ENCODE assay signal across 16 cellular contexts in genomic region chr9:75235632-75236031, GRCh38.
DNase-seq lines count a peak whose midpoint lies in the region; ATAC-seq and TF ChIP-seq lines count a peak whose summit lies in the region.
"Had no signal": no experiment of that assay in that cellular context is flagged by ENCODE, and none has a peak within 500 bp of the region (broad histone marks: within the 10 kb centered on the region; RNA-seq: fewer than 3 reads in every experiment).

No MANE protein-coding gene starts in this region.

- no peak overlapping the region for H3K18ac ChIP-seq in IMR-90 (ENCODE audit: low read depth, low read length)

- H3K27me3 Mint-ChIP-seq in CD4-positive, CD25-positive, alpha-beta regulatory T cell, result no peaks in the 10 kb centered on the region
- H3K27me3 Mint-ChIP-seq: activated naive CD4-positive, alpha-beta T cell treated with anti-CD3 and anti-CD28 coated beads, Interleukin-2, amount 50 U/mL, for 24 hours; CD4-positive, alpha-beta T cell had no signal

- H3K27ac Mint-ChIP-seq in CD4-positive, CD25-positive, alpha-beta regulatory T cell, result no peak overlapping the region
- H3K27ac Mint-ChIP-seq: activated naive CD4-positive, alpha-beta T cell treated with anti-CD3 and anti-CD28 coated beads, Interleukin-2, amount 50 U/mL, for 24 hours; activated T-cell treated with anti-CD3 and anti-CD28 coated beads, Interleukin-2, amount 50 U/mL, for 72 hours; CD4-positive, alpha-beta T cell had no signal

- TF ChIP-seq RAD21 in IMR-90 (IDR thresholded peaks at IDR 0.05; ENCODE audit: low read length) (no peak), liver (IDR thresholded peaks at IDR 0.05) (no peak)

- H3K9me3 Mint-ChIP-seq in CD4-positive, CD25-positive, alpha-beta regulatory T cell, result peaks cover 0 to 11% (median 0%) of the 10 kb centered on the region in 7 donors
- H3K9me3 Mint-ChIP-seq: activated naive CD4-positive, alpha-beta T cell treated with anti-CD3 and anti-CD28 coated beads, Interleukin-2, amount 50 U/mL, for 24 hours; CD4-positive, alpha-beta T cell had no signal

- no peaks in the 10 kb centered on the region for H4K20me1 ChIP-seq in IMR-90 (ENCODE audit: insufficient read depth, low read length)

- H2AK9ac ChIP-seq in IMR-90 (replicated peaks; ENCODE audit: low read depth, low read length, poor library complexity), result no peak overlapping the region

- H3K9me3 ChIP-seq in CD4-positive, CD25-positive, alpha-beta regulatory T cell (ENCODE audit: control insufficient read depth in 2 of 2, low read length in 2 of 2), result no peaks in the 10 kb centered on the region
- no peaks in the 10 kb centered on the region for H3K9me3 ChIP-seq in IMR-90 (ENCODE audit: control insufficient read depth, insufficient read depth, low read length)
- no peaks in the 10 kb centered on the region for H3K9me3 ChIP-seq in liver (ENCODE audit: control insufficient read depth in 4 of 4, low read length in 3 of 4)
- no peaks in the 10 kb centered on the region for H3K9me3 ChIP-seq in A673 (ENCODE audit: low read depth, low read length, poor library complexity, severe bottlenecking)
- peaks cover 6% of the 10 kb centered on the region for H3K9me3 ChIP-seq in WERI-Rb-1 (ENCODE audit: severe bottlenecking)
- H3K9me3 ChIP-seq: colonic mucosa, gastrocnemius medialis had no signal

- H3K36me3 Mint-ChIP-seq in CD4-positive, CD25-positive, alpha-beta regulatory T cell, result peaks cover 5% of the 10 kb centered on the region

- BruUV-seq in IMR-90 (replicated peaks; lab: Mats Ljungman, UMichigan), result no TSS peak
- no TSS peak for BruUV-seq in A673 (replicated peaks; lab: Mats Ljungman, UMichigan)

- no peak overlapping the region for H2BK5ac ChIP-seq in IMR-90 (ENCODE audit: low read depth, low read length, poor library complexity, severe bottlenecking)

- no peak overlapping the region for H3K23ac ChIP-seq in IMR-90 (ENCODE audit: low read depth, low read length)

- H2BK15ac ChIP-seq in IMR-90 (ENCODE audit: low read depth, low read length), result no peak overlapping the region

- H3K4me3 Mint-ChIP-seq in CD4-positive, CD25-positive, alpha-beta regulatory T cell, result no peak overlapping the region
- H3K4me3 Mint-ChIP-seq: activated naive CD4-positive, alpha-beta T cell treated with anti-CD3 and anti-CD28 coated beads, Interleukin-2, amount 50 U/mL, for 24 hours; activated T-cell treated with anti-CD3 and anti-CD28 coated beads, Interleukin-2, amount 50 U/mL, for 72 hours; CD4-positive, alpha-beta T cell had no signal

- H3K79me1 ChIP-seq in IMR-90 (ENCODE audit: low read depth in 1 of 2, low read length in 2 of 2), result no peaks in the 10 kb centered on the region

- no peaks in the 10 kb centered on the region for H3K4me1 ChIP-seq in CD4-positive, CD25-positive, alpha-beta regulatory T cell (ENCODE audit: control insufficient read depth, insufficient read depth, low read length, poor library complexity, severe bottlenecking)
- no peaks in the 10 kb centered on the region for H3K4me1 ChIP-seq in IMR-90 (ENCODE audit: control insufficient read depth, insufficient read depth, low read length)
- peaks cover 0 to 30% (median 10%) of the 10 kb centered on the region in 4 donors for H3K4me1 ChIP-seq in liver (ENCODE audit: control insufficient read depth in 4 of 4, insufficient read depth in 4 of 4, low read length in 3 of 4)
- H3K4me1 ChIP-seq in A673 (ENCODE audit: insufficient read depth, low read length, poor library complexity, severe bottlenecking), result no peaks in the 10 kb centered on the region
- H3K4me1 ChIP-seq: colonic mucosa, gastrocnemius medialis had no signal

- no CpG with 5 or more reads among the region's 2 CpGs for WGBS in IMR-90 (ENCODE audit: extremely low coverage in 2 of 2, insufficient read length in 1 of 2), 2 experiments
- 75% methylated on average over 2 of the region's 2 CpGs for WGBS in liver

- H3K4me1 Mint-ChIP-seq in CD4-positive, CD25-positive, alpha-beta regulatory T cell, result peaks cover 0 to 3% (median under 1%) of the 10 kb centered on the region in 4 donors
- H3K4me1 Mint-ChIP-seq: activated naive CD4-positive, alpha-beta T cell treated with anti-CD3 and anti-CD28 coated beads, Interleukin-2, amount 50 U/mL, for 24 hours had no signal

- H3K9me1 ChIP-seq in IMR-90 (ENCODE audit: insufficient read depth, low read length), result no peaks in the 10 kb centered on the region

- H3K4me3 ChIP-seq in CD4-positive, CD25-positive, alpha-beta regulatory T cell (ENCODE audit: low read depth, low read length), result no peak overlapping the region
- H3K4me3 ChIP-seq in IMR-90 (ENCODE audit: insufficient read depth, low read depth, low read length) (no peak overlapping the region), choroid plexus epithelial cell (ENCODE audit: low read depth, low read length) (no peak overlapping the region), liver (ENCODE audit: low read depth in 1 of 3, low read length in 3 of 3) (no peak overlapping the region), A673 (ENCODE audit: low read depth, low read length, poor library complexity, severe bottlenecking) (no peak overlapping the region), WERI-Rb-1 (ENCODE audit: low read depth, low read length) (no peak overlapping the region)
- H3K4me3 ChIP-seq: colonic mucosa, gastrocnemius medialis had no signal

- H3K14ac ChIP-seq in IMR-90 (replicated peaks; ENCODE audit: low read depth, low read length), result no peak overlapping the region

- H3K27ac ChIP-seq in CD4-positive, CD25-positive, alpha-beta regulatory T cell (ENCODE audit: insufficient read depth, low read length, poor library complexity, severe bottlenecking), result no peak overlapping the region
- no peak overlapping the region for H3K27ac ChIP-seq in IMR-90 (ENCODE audit: insufficient read depth, low read length)
- H3K27ac ChIP-seq in liver (ENCODE audit: low read depth in 1 of 2, low read length in 2 of 2), result no peak overlapping the region
- H3K27ac ChIP-seq in A673 (ENCODE audit: low read depth, low read length, poor library complexity, severe bottlenecking), result no peak overlapping the region
- H3K27ac ChIP-seq in WERI-Rb-1, result no peak overlapping the region
- H3K27ac ChIP-seq: colonic mucosa, gastrocnemius medialis had no signal

- TF ChIP-seq CTCF in IMR-90 (conservative IDR thresholded peaks at IDR 0.05; ENCODE audit: low read depth, low read length) (no peak), choroid plexus epithelial cell (conservative IDR thresholded peaks at IDR 0.05; ENCODE audit: low read depth, low read length) (no peak), liver (IDR thresholded peaks at IDR 0.05; ENCODE audit: low read depth, low read length, missing input control) (no peak), A673 (conservative IDR thresholded peaks at IDR 0.05; ENCODE audit: low read depth, low read length) (no peak), WERI-Rb-1 (IDR thresholded peaks at IDR 0.05; ENCODE audit: low read depth, low read length) (no peak)

- dilution Hi-C loops in IMR-90 (cut with HindIII; ENCODE audit: low sequenced_read_pairs, unreplicated experiment), result no loop called here

- TF ChIP-seq POLR2A in IMR-90 (IDR thresholded peaks at IDR 0.05; ENCODE audit: low read depth, low read length), result no peak

- H2BK20ac ChIP-seq in IMR-90 (ENCODE audit: low read depth, low read length), result no peak overlapping the region

- intact Hi-C loops in IMR-90 (cut with micrococcal nuclease), result loop anchor here (5.0 kb wide), 1 partner anchor 148 kb away; the partner anchor contains the start of genes NMRK1 and OSTF1
- intact Hi-C loops in A673 (cut with micrococcal nuclease; ENCODE audit: unreplicated experiment), result no loop called here

- H2BK120ac ChIP-seq in IMR-90 (ENCODE audit: low read depth, low read length), result no peak overlapping the region

- H3K27me3 ChIP-seq in CD4-positive, CD25-positive, alpha-beta regulatory T cell (ENCODE audit: control insufficient read depth, insufficient read depth, low read length), result no peaks in the 10 kb centered on the region
- no peaks in the 10 kb centered on the region for H3K27me3 ChIP-seq in IMR-90 (ENCODE audit: control insufficient read depth, insufficient read depth, low read length)
- H3K27me3 ChIP-seq in liver (ENCODE audit: control insufficient read depth in 4 of 4, insufficient read depth in 4 of 4, low read length in 3 of 4), result no peaks in the 10 kb centered on the region
- no peaks in the 10 kb centered on the region for H3K27me3 ChIP-seq in A673 (replicated peaks; ENCODE audit: insufficient read depth, low read depth, low read length, poor library complexity)
- no peaks in the 10 kb centered on the region for H3K27me3 ChIP-seq in WERI-Rb-1 (ENCODE audit: insufficient read depth, low read depth, severe bottlenecking)
- H3K27me3 ChIP-seq: colonic mucosa, gastrocnemius medialis had no signal

- H4K5ac ChIP-seq in IMR-90 (ENCODE audit: low read depth, low read length), result no peak overlapping the region

- peak in 2 of 3 donors; percentile 3 to 9 for DNase-seq in CD4-positive, CD25-positive, alpha-beta regulatory T cell
- DNase-seq in IMR-90 (no peak), choroid plexus epithelial cell (ENCODE audit: low read depth) (peak; percentile 27), A673 (ENCODE audit: low spot score) (no peak), NCI-H1436 (lab: John Stamatoyannopoulos, UW) (no peak), WERI-Rb-1 (no peak)
- DNase-seq: activated CD4-positive, CD25-positive, alpha-beta regulatory T cell treated with anti-CD3 and anti-CD28 coated beads, Interleukin-2, amount 50 U/mL, for 72 hours; activated T-cell treated with anti-CD3 and anti-CD28 coated beads, Interleukin-2, amount 50 U/mL, for 72 hours; CD4-positive, alpha-beta T cell; colonic mucosa; gastrocnemius medialis; NCI-H187; T-helper 9 cell had no signal

- in situ Hi-C loops in IMR-90 (cut with MboI; ENCODE audit: low sequenced_read_pairs), result no loop called here

- H3K4me2 ChIP-seq in IMR-90 (ENCODE audit: low read depth, low read length), result no peak overlapping the region

- no peak overlapping the region for H4K91ac ChIP-seq in IMR-90 (ENCODE audit: insufficient read depth, low read depth, low read length)

- H4K8ac ChIP-seq in IMR-90 (ENCODE audit: low read depth in 2 of 2, low read length in 2 of 2), result no peak overlapping the region

- H3K9ac ChIP-seq in IMR-90 (ENCODE audit: low read depth, low read length) (no peak overlapping the region), liver (ENCODE audit: low read depth in 1 of 2, low read length in 2 of 2) (no peak overlapping the region)

- H3K36me3 ChIP-seq in CD4-positive, CD25-positive, alpha-beta regulatory T cell (ENCODE audit: control insufficient read depth, insufficient read depth, low read length), result no peaks in the 10 kb centered on the region
- H3K36me3 ChIP-seq in IMR-90 (ENCODE audit: control insufficient read depth, insufficient read depth, low read length) (no peaks in the 10 kb centered on the region), liver (ENCODE audit: control insufficient read depth in 4 of 4, insufficient read depth in 3 of 4, low read depth in 1 of 4, low read length in 3 of 4) (peaks cover 0 to 4% (median 0%) of the 10 kb centered on the region in 4 donors), A673 (ENCODE audit: insufficient read depth, low read length, poor library complexity, severe bottlenecking) (no peaks in the 10 kb centered on the region), WERI-Rb-1 (no peaks in the 10 kb centered on the region)
- H3K36me3 ChIP-seq: colonic mucosa, gastrocnemius medialis had no signal

- H2AFZ ChIP-seq in IMR-90 (replicated peaks; ENCODE audit: low read length, poor library complexity), result no peak overlapping the region

- POLR2A ChIA-PET in IMR-90 (lab: Charles Lee; ENCODE audit: unreplicated experiment), result no interaction called here
- POLR2A ChIA-PET in A673 (lab: Charles Lee; ENCODE audit: low non-redundant PET), result no interaction called here

- ATAC-seq in CD4-positive, CD25-positive, alpha-beta regulatory T cell (ENCODE audit: low read depth in 2 of 2), result no peak
- ATAC-seq in IMR-90 (ENCODE audit: low read depth) (no peak), HG03108 (IDR thresholded peaks at IDR 0.05; ENCODE audit: unreplicated experiment) (no peak)
- ATAC-seq: activated T-cell treated with anti-CD3 and anti-CD28 coated beads, Interleukin-2, amount 50 U/mL, for 72 hours; gastrocnemius medialis had no signal

- no peak overlapping the region for H2AK5ac ChIP-seq in IMR-90 (ENCODE audit: low read depth, low read length)

- H3K4ac ChIP-seq in IMR-90 (ENCODE audit: low read depth, low read length), result no peak overlapping the region

- CTCF ChIA-PET in IMR-90 (lab: Yijun Ruan, JAX) (no interaction called here), A673 (lab: Charles Lee) (no interaction called here)

- H3K56ac ChIP-seq in IMR-90 (ENCODE audit: extremely low read depth, insufficient read depth, low read length), result no peak overlapping the region

Comparison
In these comparisons a context has a peak if more than half of its experiments do, and no peak if none do; other contexts are left out.
1. DNase-seq: peak in CD4-positive, CD25-positive, alpha-beta regulatory T cell (2 of 3) and choroid plexus epithelial cell (single experiment); none in IMR-90 (single experiment), A673 (single experiment), NCI-H1436 (single experiment) and WERI-Rb-1 (single experiment).